ENCODE assay signal across 19 cellular contexts in genomic region chr12:23139026-23139425, GRCh38.
DNase-seq lines count a peak whose midpoint lies in the region; ATAC-seq, FAIRE-seq and TF ChIP-seq lines count a peak whose summit lies in the region.
"Had no signal": no experiment of that assay in that cellular context is flagged by ENCODE, and none has a peak within 500 bp of the region (broad histone marks: within the 10 kb centered on the region; RNA-seq: fewer than 3 reads in every experiment).

No MANE protein-coding gene starts in this region.

- FAIRE-seq in bronchial epithelial cell (lab: Jason Lieb, UNC), result no peak
- FAIRE-seq in GM19239 (lab: Jason Lieb, UNC), result no peak
- FAIRE-seq: A204.1, D721Med had no signal

- H3K9me3 ChIP-seq in right cardiac atrium (ENCODE audit: control insufficient read depth, low read length) (no peaks in the 10 kb centered on the region), body of pancreas (no peaks in the 10 kb centered on the region)
- H3K9me3 ChIP-seq: BE2C had no signal

- H3K36me3 ChIP-seq in bronchial epithelial cell (ENCODE audit: control insufficient read depth, insufficient read depth, low read length), result no peaks in the 10 kb centered on the region
- H3K36me3 ChIP-seq in body of pancreas (replicated peaks in 1 of 2; ENCODE audit: insufficient read depth in 1 of 2, low read depth in 2 of 2), result no peaks in the 10 kb centered on the region
- H3K36me3 ChIP-seq: BE2C had no signal

- no peak for TF ChIP-seq CTCF in bronchial epithelial cell (IDR thresholded peaks at IDR 0.05; ENCODE audit: insufficient read depth, low read length, severe bottlenecking)
- TF ChIP-seq CTCF in foreskin keratinocyte (conservative IDR thresholded peaks at IDR 0.05), result no peak
- no peak for TF ChIP-seq CTCF in body of pancreas (IDR thresholded peaks at IDR 0.05)

- intact Hi-C loops in right cardiac atrium (cut with DNase I) (no loop called here), body of pancreas (cut with DNase I) (no loop called here)

- no peaks in the 10 kb centered on the region for H3K4me1 ChIP-seq in foreskin keratinocyte
- no peaks in the 10 kb centered on the region for H3K4me1 ChIP-seq in right cardiac atrium (ENCODE audit: control insufficient read depth, insufficient read depth, low read length)
- H3K4me1 ChIP-seq in body of pancreas, result no peaks in the 10 kb centered on the region

- ATAC-seq in foreskin keratinocyte (peak; percentile 25), right cardiac atrium (no peak), body of pancreas (no peak), HG03442 (IDR thresholded peaks at IDR 0.05; ENCODE audit: unreplicated experiment) (no peak)
- ATAC-seq: CD8-positive, alpha-beta T cell had no signal

- WGBS in right cardiac atrium, result 69% methylated on average over 4 of the region's 4 CpGs
- WGBS in body of pancreas, 2 donors, result 69 to 83% methylated on average over 4 of the region's 4 CpGs

- H3K27me3 ChIP-seq in bronchial epithelial cell (ENCODE audit: control insufficient read depth, insufficient read depth, low read length), result no peaks in the 10 kb centered on the region
- no peaks in the 10 kb centered on the region for H3K27me3 ChIP-seq in foreskin keratinocyte
- no peaks in the 10 kb centered on the region for H3K27me3 ChIP-seq in right cardiac atrium (ENCODE audit: control insufficient read depth, insufficient read depth)
- no peaks in the 10 kb centered on the region for H3K27me3 ChIP-seq in body of pancreas
- H3K27me3 ChIP-seq: BE2C had no signal

- H3K27ac ChIP-seq in foreskin keratinocyte (no peak overlapping the region), right cardiac atrium (ENCODE audit: low read length) (no peak overlapping the region), body of pancreas (no peak overlapping the region)
- H3K27ac ChIP-seq: C4-2B, HL-60 had no signal

- TF ChIP-seq POLR2A in body of pancreas (IDR thresholded peaks at IDR 0.05), result no peak

- DNase-seq in RKO (ENCODE audit: low spot score) (peak; percentile 42), bronchial epithelial cell (ENCODE audit: low read depth) (peak; percentile 72), foreskin keratinocyte (peak in 1 of 2 donors; percentile 11), pulmonary artery endothelial cell (ENCODE audit: low read depth, low spot score) (peak; percentile 11), right cardiac atrium (no peak), body of pancreas (no peak), GM19239 (ENCODE audit: insufficient read length, low spot score) (no peak)
- DNase-seq: BE2C; CD8-positive, alpha-beta T cell; COR-L47; DND-41; GF-D8; HCEC 1CT; HFFc6 had no signal

- H3K4me3 ChIP-seq in bronchial epithelial cell (ENCODE audit: low read depth, low read length) (no peak overlapping the region), right cardiac atrium (ENCODE audit: low read length) (no peak overlapping the region), body of pancreas (no peak overlapping the region)

Comparison
In these comparisons a context has a peak if more than half of its experiments do, and no peak if none do; other contexts are left out.
1. DNase-seq: peak in RKO (single experiment), bronchial epithelial cell (single experiment) and pulmonary artery endothelial cell (single experiment); none in right cardiac atrium (0 of 3), body of pancreas (0 of 4) and GM19239 (single experiment).